In the genomic region with DNA sequence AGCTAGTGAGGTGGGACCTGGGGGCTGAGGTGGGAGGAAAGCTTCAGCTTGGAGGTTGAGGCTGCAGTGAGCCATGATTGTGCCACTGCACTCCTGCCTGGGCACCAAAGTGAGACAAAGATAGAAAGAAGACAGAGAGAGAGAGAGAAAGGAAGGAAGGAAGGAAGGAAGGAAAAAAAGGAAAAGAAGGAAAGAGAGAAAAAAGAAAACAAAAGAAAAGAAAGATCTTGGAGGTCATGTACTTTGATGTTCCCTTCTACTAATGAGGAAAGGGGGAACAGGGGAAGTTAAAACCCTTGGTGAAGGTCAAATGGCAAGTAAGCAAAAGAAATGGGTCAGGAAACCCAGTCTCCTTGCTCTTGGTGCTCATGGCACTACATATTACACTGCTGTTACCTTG, we compare ENCODE assay signal across 20 cellular contexts. TPM values are rescaled to one million over a fixed set of nuclear protein-coding genes. Genes with fewer than 3 reads are reported as not detected.
DNase-seq lines count a peak whose midpoint lies in the region; ATAC-seq and TF ChIP-seq lines count a peak whose summit lies in the region.
"Had no signal": no experiment of that assay in that cellular context is flagged by ENCODE, and none has a peak within 500 bp of the region (broad histone marks: within the 10 kb centered on the region; RNA-seq: fewer than 3 reads in every experiment).

No MANE protein-coding gene starts in this region.

- DNase-seq in T-helper 17 cell (no peak), chondrocyte (ENCODE audit: low spot score) (no peak), aorta (no peak)
- no peak for DNase-seq in effector memory CD8-positive, alpha-beta T cell
- DNase-seq: C1 segment of cervical spinal cord; CD4-positive, CD25-positive, alpha-beta regulatory T cell; CD8-positive, alpha-beta memory T cell; COR-L47; DMS 273 treated with DMSO at 0.1 percent for 48 hours; DMS53; DND-41; EL; H7 had no signal

- H3K27me3 ChIP-seq in aorta (ENCODE audit: control insufficient read depth in 1 of 2, insufficient read depth in 2 of 2, low read length in 1 of 2), result no peaks in the 10 kb centered on the region

- H3K36me3 ChIP-seq in aorta (ENCODE audit: control insufficient read depth in 1 of 2, insufficient read depth in 2 of 2, low read length in 1 of 2), result no peaks in the 10 kb centered on the region

- H3K27me3 Mint-ChIP-seq in T-helper 17 cell (peaks cover 24% of the 10 kb centered on the region), chondrocyte (ENCODE audit: low read depth) (no peaks in the 10 kb centered on the region), nephron (ENCODE audit: low read depth) (no peaks in the 10 kb centered on the region)
- peaks cover 29 to 44% of the 10 kb centered on the region in 2 donors for H3K27me3 Mint-ChIP-seq in effector memory CD8-positive, alpha-beta T cell

- H3K9me3 Mint-ChIP-seq in chondrocyte (ENCODE audit: low read depth), result no peaks in the 10 kb centered on the region
- H3K9me3 Mint-ChIP-seq in nephron, result peaks cover 2% of the 10 kb centered on the region
- H3K9me3 Mint-ChIP-seq in effector memory CD8-positive, alpha-beta T cell, result no peaks in the 10 kb centered on the region

- no peak overlapping the region for H3K4me3 Mint-ChIP-seq in T-helper 17 cell
- no peak overlapping the region for H3K4me3 Mint-ChIP-seq in chondrocyte (ENCODE audit: unreplicated experiment)
- peak overlapping the region in 2 of 3 experiments; percentile 7 to 54 for H3K4me3 Mint-ChIP-seq in nephron
- H3K4me3 Mint-ChIP-seq in effector memory CD8-positive, alpha-beta T cell, result no peak overlapping the region
- H3K4me3 Mint-ChIP-seq: GM23338 had no signal

- H3K9me3 ChIP-seq in T-helper 17 cell (ENCODE audit: control insufficient read depth, low read length, poor library complexity, severe bottlenecking), result no peaks in the 10 kb centered on the region
- H3K9me3 ChIP-seq in aorta (ENCODE audit: control insufficient read depth, low read length), result no peaks in the 10 kb centered on the region

- peaks cover 24% of the 10 kb centered on the region for H3K4me1 Mint-ChIP-seq in T-helper 17 cell
- peaks cover 59% of the 10 kb centered on the region for H3K4me1 Mint-ChIP-seq in chondrocyte (ENCODE audit: low read depth)
- peaks cover 32% of the 10 kb centered on the region for H3K4me1 Mint-ChIP-seq in nephron
- peaks cover 16 to 18% of the 10 kb centered on the region in 2 donors for H3K4me1 Mint-ChIP-seq in effector memory CD8-positive, alpha-beta T cell (ENCODE audit: low read depth in 2 of 2)

- H3K27ac ChIP-seq in aorta (ENCODE audit: low read depth in 1 of 2, low read length in 2 of 2), result no peak overlapping the region

- no peak for TF ChIP-seq CTCF in chondrocyte (IDR thresholded peaks at IDR 0.05)
- no peak for TF ChIP-seq CTCF in nephron (IDR thresholded peaks at IDR 0.05; ENCODE audit: unreplicated experiment in 3 of 3)

- no peak overlapping the region for H3K4me3 ChIP-seq in aorta (ENCODE audit: low read length in 2 of 2)
- H3K4me3 ChIP-seq: GM12878, GM23338 had no signal

- H3K27ac Mint-ChIP-seq in T-helper 17 cell (peak overlapping the region; percentile 62), chondrocyte (ENCODE audit: unreplicated experiment) (peak overlapping the region; percentile 45), nephron (no peak overlapping the region)
- no peak overlapping the region for H3K27ac Mint-ChIP-seq in effector memory CD8-positive, alpha-beta T cell
- H3K27ac Mint-ChIP-seq: B cell; CD4-positive, CD25-positive, alpha-beta regulatory T cell; GM23338 had no signal

- intact Hi-C loops in aorta (cut with DNase I), result loop anchor here in 1 of 2 donors (5.0 to 10.0 kb wide), 3 partner anchors 41 to 241 kb away; no protein-coding TSS in a partner anchor

- H3K36me3 Mint-ChIP-seq in T-helper 17 cell (ENCODE audit: low read depth), result peaks cover 3% of the 10 kb centered on the region
- no peaks in the 10 kb centered on the region for H3K36me3 Mint-ChIP-seq in chondrocyte (ENCODE audit: low read depth)
- no peaks in the 10 kb centered on the region for H3K36me3 Mint-ChIP-seq in nephron (ENCODE audit: low read depth)
- peaks cover 4% of the 10 kb centered on the region for H3K36me3 Mint-ChIP-seq in effector memory CD8-positive, alpha-beta T cell (ENCODE audit: insufficient read depth)
- H3K36me3 Mint-ChIP-seq: CD4-positive, CD25-positive, alpha-beta regulatory T cell had no signal

- no peaks in the 10 kb centered on the region for H3K4me1 ChIP-seq in aorta (ENCODE audit: control insufficient read depth in 1 of 2, insufficient read depth in 2 of 2, low read length in 2 of 2)

- ATAC-seq in T-helper 17 cell (no peak), aorta (ENCODE audit: low FRiP score) (no peak), HG03280 (IDR thresholded peaks at IDR 0.05; ENCODE audit: unreplicated experiment) (no peak)
- ATAC-seq in effector memory CD8-positive, alpha-beta T cell (replicated peaks), result no peak
- ATAC-seq: GM12878, GM23338, HCT116, HepG2 had no signal

RNA-seq across cellular contexts. Expression of a gene that starts 2.4 kb away (rescaled TPM):
- total RNA-seq in T-helper 17 cell, result 1 to 10 TPM; 2.0 to 3.1 TPM
- 177 to 287 TPM (median 260 TPM) in 3 replicates for total RNA-seq in chondrocyte
- total RNA-seq in aorta, result 100 to 1,000 TPM in 1 of 2 donors, 10 to 100 TPM in 1; 99.8 to 214 TPM
- polyA plus RNA-seq in aorta, result 10 to 100 TPM; 19.4 to 46.3 TPM
- polyA plus RNA-seq: CD4-positive, CD25-positive, alpha-beta regulatory T cell had no signal

Comparison
In these comparisons a context has a peak if more than half of its experiments do, and no peak if none do; other contexts are left out.
1. H3K27ac Mint-ChIP-seq: peak in T-helper 17 cell (single experiment) and chondrocyte (single experiment); none in nephron (0 of 3) and effector memory CD8-positive, alpha-beta T cell (0 of 2).
2. H3K4me3 Mint-ChIP-seq: peak in nephron (2 of 3); none in T-helper 17 cell (single experiment), chondrocyte (single experiment) and effector memory CD8-positive, alpha-beta T cell (0 of 2).
3. RNA of a gene that starts 2.4 kb away (total RNA-seq): 177 to 287 TPM in chondrocyte and 99.8 to 214 TPM in aorta; 2.0 to 3.1 TPM in T-helper 17 cell; every median in the first group is over 10 times any median in the second.